ENCODE assay signal across 1 cellular context in the genomic region with DNA sequence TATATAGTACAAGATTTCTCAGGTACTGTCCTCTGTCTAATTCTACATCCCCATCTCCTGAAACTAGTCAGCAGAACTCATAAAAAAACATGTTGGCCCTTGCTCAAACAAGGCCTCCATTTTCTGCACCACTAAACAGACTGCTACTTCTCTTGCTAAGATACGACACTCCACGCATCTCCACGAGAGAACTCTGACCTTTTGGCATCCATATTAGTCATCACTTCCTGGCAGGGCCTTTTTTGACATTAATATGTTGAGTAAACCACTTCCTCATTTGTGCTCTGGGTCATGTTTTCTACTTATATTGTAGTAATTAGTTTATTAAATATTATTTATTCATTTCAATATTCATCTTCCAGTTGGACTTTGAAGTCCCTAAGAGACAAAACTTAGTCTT.
TF ChIP-seq lines count a peak whose summit lies in the region.

No MANE protein-coding gene starts in this region.

TF ChIP-seq in IMR-90, 13 proteins besides CTCF, POLR2A, EP300 and RAD21 (continued from another document):
- TF ChIP-seq, protein P1, sequence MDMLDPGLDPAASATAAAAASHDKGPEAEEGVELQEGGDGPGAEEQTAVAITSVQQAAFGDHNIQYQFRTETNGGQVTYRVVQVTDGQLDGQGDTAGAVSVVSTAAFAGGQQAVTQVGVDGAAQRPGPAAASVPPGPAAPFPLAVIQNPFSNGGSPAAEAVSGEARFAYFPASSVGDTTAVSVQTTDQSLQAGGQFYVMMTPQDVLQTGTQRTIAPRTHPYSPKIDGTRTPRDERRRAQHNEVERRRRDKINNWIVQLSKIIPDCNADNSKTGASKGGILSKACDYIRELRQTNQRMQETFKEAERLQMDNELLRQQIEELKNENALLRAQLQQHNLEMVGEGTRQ (IDR thresholded peaks at IDR 0.05; ENCODE audit: low read depth, low read length) = no peak
- TF ChIP-seq, protein P2, sequence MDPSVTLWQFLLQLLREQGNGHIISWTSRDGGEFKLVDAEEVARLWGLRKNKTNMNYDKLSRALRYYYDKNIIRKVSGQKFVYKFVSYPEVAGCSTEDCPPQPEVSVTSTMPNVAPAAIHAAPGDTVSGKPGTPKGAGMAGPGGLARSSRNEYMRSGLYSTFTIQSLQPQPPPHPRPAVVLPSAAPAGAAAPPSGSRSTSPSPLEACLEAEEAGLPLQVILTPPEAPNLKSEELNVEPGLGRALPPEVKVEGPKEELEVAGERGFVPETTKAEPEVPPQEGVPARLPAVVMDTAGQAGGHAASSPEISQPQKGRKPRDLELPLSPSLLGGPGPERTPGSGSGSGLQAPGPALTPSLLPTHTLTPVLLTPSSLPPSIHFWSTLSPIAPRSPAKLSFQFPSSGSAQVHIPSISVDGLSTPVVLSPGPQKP (IDR thresholded peaks at IDR 0.05; ENCODE audit: borderline replicate concordance, low read depth, low read length) = no peak
- TF ChIP-seq BHLHE40 (IDR thresholded peaks at IDR 0.05; ENCODE audit: low read depth, low read length) (no peak), SMC3 (IDR thresholded peaks at IDR 0.05; ENCODE audit: low read depth, low read length) (no peak), FOS (IDR thresholded peaks at IDR 0.05; ENCODE audit: low read depth, low read length) (no peak), MAZ (IDR thresholded peaks at IDR 0.05; ENCODE audit: borderline replicate concordance, low read depth, low read length) (no peak), MXI1 (IDR thresholded peaks at IDR 0.05; ENCODE audit: borderline replicate concordance, low read depth, low read length) (no peak), CHD1 (IDR thresholded peaks at IDR 0.05; ENCODE audit: low read depth, low read length) (no peak), NFE2L2 (IDR thresholded peaks at IDR 0.05; ENCODE audit: low read depth, low read length) (no peak), MAFK (IDR thresholded peaks at IDR 0.05; ENCODE audit: low read depth, low read length) (no peak), RFX5 (IDR thresholded peaks at IDR 0.05; ENCODE audit: low read depth, low read length) (no peak)
